ENCODE assay signal across 9 cellular contexts in the genomic region with DNA sequence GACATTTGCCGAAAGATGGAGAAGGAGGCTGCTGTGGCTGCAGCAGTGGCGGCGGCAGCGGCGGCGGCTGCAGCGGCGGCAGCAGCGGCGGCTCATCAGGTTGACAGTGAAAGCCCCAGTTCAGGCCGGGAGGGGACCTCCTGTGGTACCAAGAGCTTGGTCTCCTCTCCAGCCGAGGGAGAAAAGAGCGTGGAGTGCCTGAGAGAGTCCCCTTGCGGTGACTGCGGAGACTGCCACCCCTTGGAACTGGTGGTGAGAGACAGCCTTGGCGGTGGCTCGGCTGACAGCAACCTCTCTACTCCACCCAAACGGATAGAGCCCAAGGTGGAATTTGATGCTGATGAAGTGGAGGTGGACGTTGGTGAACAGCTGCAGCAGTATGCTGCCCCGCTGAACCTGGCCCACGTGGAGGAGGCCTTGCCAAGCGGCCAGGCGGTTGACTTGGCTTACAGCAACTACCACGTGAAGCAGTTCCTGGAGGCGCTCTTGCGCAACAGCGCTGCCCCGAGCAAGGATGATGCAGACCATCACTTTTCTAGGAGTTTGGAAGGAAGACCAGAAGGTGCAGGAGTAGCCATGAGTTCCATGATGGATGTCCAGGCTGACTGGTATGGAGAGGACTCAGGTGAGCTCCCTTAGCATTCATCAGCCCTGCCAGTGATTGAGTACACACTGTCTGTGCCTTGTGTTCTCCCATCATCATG. TPM values are rescaled to one million over a fixed set of nuclear protein-coding genes. Genes with fewer than 3 reads are reported as not detected.
DNase-seq lines count a peak whose midpoint lies in the region; ATAC-seq and TF ChIP-seq lines count a peak whose summit lies in the region.
"Had no signal": no experiment of that assay in that cellular context is flagged by ENCODE, and none has a peak within 500 bp of the region (broad histone marks: within the 10 kb centered on the region; RNA-seq: fewer than 3 reads in every experiment).

No MANE protein-coding gene starts in this region.

- H3K9ac ChIP-seq in fibroblast of lung (ENCODE audit: insufficient read depth, low read length), result no peak overlapping the region
- no peak overlapping the region for H3K9ac ChIP-seq in neural progenitor cell

- no peak overlapping the region for H3K27ac Mint-ChIP-seq in neural progenitor cell

- H3K4me1 Mint-ChIP-seq in neural progenitor cell, result no peaks in the 10 kb centered on the region

- no peaks in the 10 kb centered on the region for H3K4me1 ChIP-seq in fibroblast of lung (ENCODE audit: control insufficient read depth, extremely low read depth, insufficient read depth, low read length)
- H3K4me1 ChIP-seq in neural progenitor cell, result no peaks in the 10 kb centered on the region

- peak; percentile 27 for DNase-seq in GM03348 (ENCODE audit: low spot score)
- peak; percentile 65 for DNase-seq in HuH-7.5 (ENCODE audit: low spot score)
- DNase-seq in fibroblast of lung (ENCODE audit: low read depth in 2 of 2), result no peak
- DNase-seq in neural progenitor cell (ENCODE audit: low spot score), result peak; percentile 45
- DNase-seq: kidney had no signal

- H3F3A ChIP-seq in neural progenitor cell (ENCODE audit: low read depth), result no peaks in the 10 kb centered on the region

- no peak overlapping the region for H3K4me3 Mint-ChIP-seq in neural progenitor cell

- H3K36me3 Mint-ChIP-seq in neural progenitor cell, result no peaks in the 10 kb centered on the region

- H3K9me3 ChIP-seq in fibroblast of lung (ENCODE audit: control insufficient read depth, insufficient read depth, low read depth, low read length), result no peaks in the 10 kb centered on the region
- no peaks in the 10 kb centered on the region for H3K9me3 ChIP-seq in neural progenitor cell (ENCODE audit: low read depth)

- ATAC-seq in GM21576 (IDR thresholded peaks at IDR 0.05; ENCODE audit: unreplicated experiment) (no peak), HG03460 (IDR thresholded peaks at IDR 0.05; ENCODE audit: unreplicated experiment) (no peak), GM18517 (IDR thresholded peaks at IDR 0.05; ENCODE audit: unreplicated experiment) (no peak)

- H3K4me2 ChIP-seq in fibroblast of lung (ENCODE audit: extremely low read depth, insufficient read depth, low read length), result peak overlapping the region; percentile 13
- H3K4me2 ChIP-seq in neural progenitor cell, result no peak overlapping the region

- no peaks in the 10 kb centered on the region for H3K36me3 ChIP-seq in fibroblast of lung (ENCODE audit: control insufficient read depth, insufficient read depth, low read length)
- no peaks in the 10 kb centered on the region for H3K36me3 ChIP-seq in neural progenitor cell

- H2AFZ ChIP-seq in fibroblast of lung (ENCODE audit: low read length) (no peak overlapping the region), neural progenitor cell (replicated peaks) (no peak overlapping the region)

- H3K27me3 ChIP-seq in fibroblast of lung (ENCODE audit: control insufficient read depth, insufficient read depth, low read length), result peaks cover 16% of the 10 kb centered on the region
- no peaks in the 10 kb centered on the region for H3K27me3 ChIP-seq in neural progenitor cell

- H3K79me2 ChIP-seq in fibroblast of lung (ENCODE audit: control insufficient read depth, insufficient read depth, low read length), result no peaks in the 10 kb centered on the region
- peaks cover 14% of the 10 kb centered on the region for H3K79me2 ChIP-seq in neural progenitor cell (ENCODE audit: low read depth)

- peaks cover 7% of the 10 kb centered on the region for H3K27me3 Mint-ChIP-seq in neural progenitor cell (ENCODE audit: insufficient read depth, low read depth)

- H3K27ac ChIP-seq in fibroblast of lung (ENCODE audit: insufficient read depth, low read length) (no peak overlapping the region), neural progenitor cell (no peak overlapping the region)
- H3K27ac ChIP-seq: skin epidermis had no signal

- no peaks in the 10 kb centered on the region for H3K9me3 Mint-ChIP-seq in neural progenitor cell

- H4K20me1 ChIP-seq in fibroblast of lung (ENCODE audit: control insufficient read depth, extremely low read depth, insufficient read depth, low read length), result no peaks in the 10 kb centered on the region
- H4K20me1 ChIP-seq in neural progenitor cell (ENCODE audit: low read depth), result no peaks in the 10 kb centered on the region

- TF ChIP-seq CTCF in fibroblast of lung (conservative IDR thresholded peaks at IDR 0.05 in 1 of 2, IDR thresholded peaks at IDR 0.05 in 1 of 2; ENCODE audit: low read depth in 1 of 2, low read length in 2 of 2), result peak in 1 of 2 donors; percentile 18
- TF ChIP-seq CTCF in neural progenitor cell (IDR thresholded peaks at IDR 0.05), result no peak

- no peak overlapping the region for H3K4me3 ChIP-seq in fibroblast of lung (replicated peaks in 1 of 4; ENCODE audit: control extremely low read depth in 1 of 4, insufficient read depth in 1 of 4, low read depth in 3 of 4, low read length in 4 of 4)
- no peak overlapping the region for H3K4me3 ChIP-seq in neural progenitor cell
- H3K4me3 ChIP-seq: skin epidermis had no signal

RNA-seq across cellular contexts. Expression of gene ZBTB8B, which starts 6.3 kb away (rescaled TPM):
- total RNA-seq in fibroblast of lung, result not detected in 2 replicates
- polyA plus RNA-seq in fibroblast of lung, result not detected in 2 replicates
- polyA plus RNA-seq in fibroblast of lung (2012), result not detected in 2 replicates
- not detected in 2 replicates for polyA minus RNA-seq in fibroblast of lung (ENCODE audit: low replicate concordance)
- total RNA-seq in neural progenitor cell (ENCODE audit: low replicate concordance), result 4.2 and 5.6 TPM in 2 replicates

Comparison
In these comparisons a context has a peak if more than half of its experiments do, and no peak if none do; other contexts are left out.
1. DNase-seq: peak in GM03348 (single experiment), HuH-7.5 (single experiment) and neural progenitor cell (single experiment); none in fibroblast of lung (0 of 2).